ENCODE assay signal across 1 cellular context in genomic region chr14:96105089-96105920, GRCh38.
TF ChIP-seq lines count a peak whose summit lies in the region.

No MANE protein-coding gene starts in this region.

TF ChIP-seq in WTC11, 78 proteins besides CTCF, POLR2A, EP300 and RAD21 (continued from another document):
- TF ChIP-seq AFF4 (CRISPR knock-in tag; IDR thresholded peaks at IDR 0.05; ENCODE audit: borderline replicate concordance) = no peak
- TF ChIP-seq CBFB (CRISPR knock-in tag; IDR thresholded peaks at IDR 0.05; ENCODE audit: low read depth) = no peak
- no peak for TF ChIP-seq KAT7 (CRISPR knock-in tag; IDR thresholded peaks at IDR 0.05; ENCODE audit: borderline replicate concordance)
- no peak for TF ChIP-seq ZNF512 (CRISPR knock-in tag; IDR thresholded peaks at IDR 0.05; ENCODE audit: borderline replicate concordance)
TF ChIP-seq in WTC11: peak in this region for 0.
